8 cellular contexts compared by ENCODE assay signal in genomic region chr14:60514378-60515243, GRCh38. TPM values are rescaled to one million over a fixed set of nuclear protein-coding genes. Genes with fewer than 3 reads are reported as not detected.
DNase-seq lines count a peak whose midpoint lies in the region; ATAC-seq, FAIRE-seq and TF ChIP-seq lines count a peak whose summit lies in the region.

No MANE protein-coding gene starts in this region.

- H3K4me3 ChIP-seq in A549, result peak overlapping the region; percentile 62
- peak overlapping the region in 2 of 3 experiments; percentile 29 to 42 for H3K4me3 ChIP-seq in keratinocyte (ENCODE audit: control insufficient read depth in 2 of 3, extremely low read depth in 1 of 3, insufficient read depth in 2 of 3, low read depth in 1 of 3, low read length in 3 of 3)
- peak overlapping the region; percentile 35 to 45 for H3K4me3 ChIP-seq in tibial artery

- H3K27ac Mint-ChIP-seq in activated naive CD8-positive, alpha-beta T cell treated with anti-CD3 and anti-CD28 coated beads, Interleukin-2, amount 50 U/mL, for 24 hours, result no peak overlapping the region

- no peaks in the 10 kb centered on the region for H3K9me1 ChIP-seq in keratinocyte (ENCODE audit: control insufficient read depth, extremely low read depth, insufficient read depth, low read length)

- TF ChIP-seq EP300 in A549 (IDR thresholded peaks at IDR 0.05), result no peak

- DNase-seq in A549 (ENCODE audit: low read depth in 1 of 2, low spot score in 1 of 2) (peak; percentile 17 to 51), NCI-H1930 (lab: John Stamatoyannopoulos, UW) (peak; percentile 39 to 54), keratinocyte (ENCODE audit: low read depth, low spot score) (no peak), tibial artery (peak; percentile 34 to 60), cerebellar cortex (ENCODE audit: low spot score) (no peak), GF-D8 (lab: John Stamatoyannopoulos, UW) (no peak)
- peak; percentile 41 for DNase-seq in activated naive CD8-positive, alpha-beta T cell treated with anti-CD3 and anti-CD28 coated beads, Interleukin-2, amount 50 U/mL, for 24 hours

- TF ChIP-seq RAD21 in A549 (conservative IDR thresholded peaks at IDR 0.05 in 1 of 2, IDR thresholded peaks at IDR 0.05 in 1 of 2), result peak; percentile 32 to 39; a peak in 4 of 5 replicates

- intact Hi-C loops in tibial artery (cut with DNase I; ENCODE audit: low total_unique reads), result no loop called here

- peaks cover 23% of the 10 kb centered on the region for H3K4me1 Mint-ChIP-seq in activated naive CD8-positive, alpha-beta T cell treated with anti-CD3 and anti-CD28 coated beads, Interleukin-2, amount 50 U/mL, for 24 hours

- peak; percentile 62 for TF ChIP-seq CTCF in A549 (IDR thresholded peaks at IDR 0.05)
- TF ChIP-seq CTCF in keratinocyte (optimal IDR thresholded peaks at IDR 0.05 in 1 of 3, IDR thresholded peaks at IDR 0.05 in 1 of 3, conservative IDR thresholded peaks at IDR 0.05 in 1 of 3; ENCODE audit: extremely low read depth in 1 of 3, insufficient read depth in 2 of 3, low read length in 3 of 3), result peak in 1 of 3 experiments; percentile 44
- peak; percentile 6 to 29 for TF ChIP-seq CTCF in tibial artery (IDR thresholded peaks at IDR 0.05)

- H3K4me2 ChIP-seq in A549 (peak overlapping the region; percentile 99), keratinocyte (ENCODE audit: control insufficient read depth, extremely low read depth, insufficient read depth, low read depth, low read length) (peak overlapping the region; percentile 22)

- H3K27ac ChIP-seq in A549, result peak overlapping the region; percentile 34 to 77; a peak in 4 of 6 replicates
- H3K27ac ChIP-seq in keratinocyte (ENCODE audit: control insufficient read depth, insufficient read depth, low read length), result no peak overlapping the region
- H3K27ac ChIP-seq in tibial artery, result no peak overlapping the region

- H3K36me3 ChIP-seq in keratinocyte (ENCODE audit: control insufficient read depth in 2 of 2, extremely low read depth in 1 of 2, insufficient read depth in 2 of 2, low read length in 2 of 2) (no peaks in the 10 kb centered on the region), tibial artery (no peaks in the 10 kb centered on the region)

- 1% methylated on average over 35 of the region's 70 CpGs for WGBS in A549 (ENCODE audit: missing lambda C conversion rate)

- no peaks in the 10 kb centered on the region for H3K36me3 Mint-ChIP-seq in activated naive CD8-positive, alpha-beta T cell treated with anti-CD3 and anti-CD28 coated beads, Interleukin-2, amount 50 U/mL, for 24 hours (ENCODE audit: low read depth)

- ATAC-seq in A549 (peak; percentile 92 to 96), GM18505 (IDR thresholded peaks at IDR 0.05; ENCODE audit: unreplicated experiment) (peak; percentile 63)
- ATAC-seq in activated naive CD8-positive, alpha-beta T cell treated with anti-CD3 and anti-CD28 coated beads, Interleukin-2, amount 50 U/mL, for 24 hours, result no peak

- H3K9ac ChIP-seq in keratinocyte (ENCODE audit: control insufficient read depth, extremely low read depth, insufficient read depth, low read length), result no peak overlapping the region

- H4K20me1 ChIP-seq in keratinocyte (ENCODE audit: control insufficient read depth, extremely low read depth, insufficient read depth, low read length), result no peaks in the 10 kb centered on the region

- CTCF ChIA-PET in A549 (lab: Yijun Ruan, JAX), result interaction anchor here (0.7 to 1.2 kb wide), 3 partner anchors 11 to 218 kb away, joined by 3 to 6 read pairs (median 4); no protein-coding TSS in a partner anchor

- H2AFZ ChIP-seq in keratinocyte (ENCODE audit: control insufficient read depth, low read length), result no peak overlapping the region

- H3K27me3 Mint-ChIP-seq in activated naive CD8-positive, alpha-beta T cell treated with anti-CD3 and anti-CD28 coated beads, Interleukin-2, amount 50 U/mL, for 24 hours, result peaks cover 71% of the 10 kb centered on the region

- peak overlapping the region; percentile 42 for H3K4me3 Mint-ChIP-seq in activated naive CD8-positive, alpha-beta T cell treated with anti-CD3 and anti-CD28 coated beads, Interleukin-2, amount 50 U/mL, for 24 hours

- POLR2A ChIA-PET in A549 (lab: Yijun Ruan, JAX), result no interaction called here

- H3K27me3 ChIP-seq in keratinocyte (ENCODE audit: control insufficient read depth, extremely low read depth, insufficient read depth, low read length) (peaks cover 91% of the 10 kb centered on the region), tibial artery (peaks cover 0 to 79% of the 10 kb centered on the region in 2 donors)

- H3K9me3 Mint-ChIP-seq in activated naive CD8-positive, alpha-beta T cell treated with anti-CD3 and anti-CD28 coated beads, Interleukin-2, amount 50 U/mL, for 24 hours, result no peaks in the 10 kb centered on the region

- dilution Hi-C loops in keratinocyte (cut with MboI; ENCODE audit: extremely low pct_ligation_motif_present, low sequenced_read_pairs), result no loop called here

- no peaks in the 10 kb centered on the region for H3K9me3 ChIP-seq in A549
- no peaks in the 10 kb centered on the region for H3K9me3 ChIP-seq in keratinocyte (ENCODE audit: control insufficient read depth, low read depth, low read length)
- no peaks in the 10 kb centered on the region for H3K9me3 ChIP-seq in tibial artery

- TF ChIP-seq POLR2A in A549 (IDR thresholded peaks at IDR 0.05; ENCODE audit: low read length) (no peak), GM18505 (IDR thresholded peaks at IDR 0.05; ENCODE audit: borderline replicate concordance, extremely low read depth, insufficient read depth, insufficient read length) (no peak)

- no peaks in the 10 kb centered on the region for H3K79me2 ChIP-seq in keratinocyte (ENCODE audit: control insufficient read depth, insufficient read depth, low read length)

- H3K4me1 ChIP-seq in A549 (no peaks in the 10 kb centered on the region), keratinocyte (ENCODE audit: control insufficient read depth, extremely low read depth, insufficient read depth, low read length) (no peaks in the 10 kb centered on the region), tibial artery (peaks cover 0 to 34% (median 26%) of the 10 kb centered on the region in 4 donors)

- FAIRE-seq in A549 (lab: Jason Lieb, UNC) (no peak), keratinocyte (lab: Jason Lieb, UNC) (no peak)

TF ChIP-seq in A549, 52 proteins besides CTCF, POLR2A, EP300 and RAD21 (continues in another document):
- TF ChIP-seq ATOH8 (CRISPR knock-in tag; IDR thresholded peaks at IDR 0.05; ENCODE audit: low read depth) (no peak), JUN (IDR thresholded peaks at IDR 0.05) (0 out of 5 replicates have a peak, but pooled peaks of 1 of the 2 experiments have one; percentile 25), PBX3 (IDR thresholded peaks at IDR 0.05) (no peak), ZNF302 (CRISPR knock-in tag; IDR thresholded peaks at IDR 0.05) (no peak), HES2 (IDR thresholded peaks at IDR 0.05) (no peak), SMC3 (IDR thresholded peaks at IDR 0.05) (peak; percentile 12; the same call in 1 of the 3 replicates)

RNA-seq across cellular contexts. Expression of gene SIX6, which starts 5.7 kb away (rescaled TPM):
- polyA plus RNA-seq in A549 (2011; rRNA removed) (not detected in 2 replicates), A549 (2017; fragmentation: RNase III; extraction: RNeasy Plus Mini Kit Qiagen cat#74134 plus additional on column Dnase treatment) (not detected in 3 replicates), keratinocyte (not detected in 3 replicates)
- not detected in 2 replicates for polyA plus RNA-seq in A549 (2012; cell fraction: cytosol; rRNA removed)
- not detected in 2 replicates for polyA plus RNA-seq in A549 (2012; cell fraction: nucleus; rRNA removed)
- polyA minus RNA-seq in A549 (2011; rRNA and poly(A)+ RNA removed), result not detected in 2 replicates
- not detected for polyA plus RNA-seq in keratinocyte (2011; ENCODE audit: low read depth)
- not detected in 2 replicates for polyA plus RNA-seq in keratinocyte (2011; cell fraction: cytosol; rRNA removed)
- not detected in 2 replicates for polyA plus RNA-seq in keratinocyte (2011; cell fraction: nucleus; rRNA removed)
- polyA plus RNA-seq in keratinocyte (2012; ENCODE audit: low replicate concordance), result not detected in 2 replicates
- polyA minus RNA-seq in keratinocyte, result not detected in 3 replicates
- not detected for polyA minus RNA-seq in keratinocyte (2011; cell fraction: cytosol; rRNA and poly(A)+ RNA removed)
- not detected in 2 replicates for polyA minus RNA-seq in keratinocyte (2011; cell fraction: nucleus; rRNA and poly(A)+ RNA removed)

RNA-seq across cellular contexts. Expression of gene C14orf39, which starts 28.7 kb away (rescaled TPM):
- polyA plus RNA-seq in A549 (2011; rRNA removed) (not detected in 2 replicates), A549 (2017; fragmentation: RNase III; extraction: RNeasy Plus Mini Kit Qiagen cat#74134 plus additional on column Dnase treatment) (not detected in 3 replicates), keratinocyte (not detected in 3 replicates)
- polyA plus RNA-seq in A549 (2012; cell fraction: cytosol; rRNA removed), result not detected in 2 replicates
- polyA plus RNA-seq in A549 (2012; cell fraction: nucleus; rRNA removed), result not detected in 2 replicates
- not detected in 2 replicates for polyA minus RNA-seq in A549 (2011; rRNA and poly(A)+ RNA removed)
- polyA plus RNA-seq in keratinocyte (2011; ENCODE audit: low read depth), result not detected
- not detected in 2 replicates for polyA plus RNA-seq in keratinocyte (2011; cell fraction: cytosol; rRNA removed)
- polyA plus RNA-seq in keratinocyte (2011; cell fraction: nucleus; rRNA removed), result not detected in 2 replicates
- polyA plus RNA-seq in keratinocyte (2012; ENCODE audit: low replicate concordance), result not detected in 2 replicates
- not detected in 3 replicates for polyA minus RNA-seq in keratinocyte
- not detected for polyA minus RNA-seq in keratinocyte (2011; cell fraction: cytosol; rRNA and poly(A)+ RNA removed)
- not detected in 2 replicates for polyA minus RNA-seq in keratinocyte (2011; cell fraction: nucleus; rRNA and poly(A)+ RNA removed)

Comparison
In these comparisons a context has a peak if more than half of its experiments do, and no peak if none do; other contexts are left out.
1. DNase-seq: peak in A549 (2 of 2), NCI-H1930 (2 of 2), activated naive CD8-positive, alpha-beta T cell treated with anti-CD3 and anti-CD28 coated beads, Interleukin-2, amount 50 U/mL, for 24 hours (single experiment) and tibial artery (2 of 2); none in keratinocyte (single experiment), cerebellar cortex (single experiment) and GF-D8 (single experiment).
2. H3K27ac ChIP-seq: peak in A549 (2 of 2); none in keratinocyte (single experiment) and tibial artery (0 of 2).
3. Peak in every context shown above with its lines, with median percentiles within 50 percentile points of each other: H3K4me3 ChIP-seq.